10 cellular contexts compared by ENCODE assay signal in genomic region chr4:174485025-174485424, GRCh38. TPM values are rescaled to one million over a fixed set of nuclear protein-coding genes. Genes with fewer than 3 reads are reported as not detected.
"Had no signal": no experiment of that assay in that cellular context is flagged by ENCODE, and none has a peak within 500 bp of the region (broad histone marks: within the 10 kb centered on the region; RNA-seq: fewer than 3 reads in every experiment).

No MANE protein-coding gene starts in this region.

- H3K36me3 ChIP-seq: HAP-1 had no signal

- H3K27ac Mint-ChIP-seq: HFFc6 had no signal

- H3K9me3 ChIP-seq: HAP-1 had no signal

- H3K4me3 ChIP-seq: HAP-1, K562 had no signal

- DNase-seq: GOT3, H7, HFFc6, IMR-90, KG1 had no signal

- H3K4me1 ChIP-seq: HAP-1 had no signal

- H3K4me3 Mint-ChIP-seq: HFFc6 had no signal

- H3K27ac ChIP-seq: HL-60 had no signal

- ATAC-seq: HCT116, K562 had no signal

- FAIRE-seq: K562 had no signal

RNA-seq across cellular contexts. Expression of gene HPGD, which starts 37.3 kb away (rescaled TPM):
- total RNA-seq: HFFc6, IMR-90, LHCN-M2 had no signal
- polyA plus RNA-seq: IMR-90 had no signal
